8 cellular contexts compared by ENCODE assay signal in the genomic region with DNA sequence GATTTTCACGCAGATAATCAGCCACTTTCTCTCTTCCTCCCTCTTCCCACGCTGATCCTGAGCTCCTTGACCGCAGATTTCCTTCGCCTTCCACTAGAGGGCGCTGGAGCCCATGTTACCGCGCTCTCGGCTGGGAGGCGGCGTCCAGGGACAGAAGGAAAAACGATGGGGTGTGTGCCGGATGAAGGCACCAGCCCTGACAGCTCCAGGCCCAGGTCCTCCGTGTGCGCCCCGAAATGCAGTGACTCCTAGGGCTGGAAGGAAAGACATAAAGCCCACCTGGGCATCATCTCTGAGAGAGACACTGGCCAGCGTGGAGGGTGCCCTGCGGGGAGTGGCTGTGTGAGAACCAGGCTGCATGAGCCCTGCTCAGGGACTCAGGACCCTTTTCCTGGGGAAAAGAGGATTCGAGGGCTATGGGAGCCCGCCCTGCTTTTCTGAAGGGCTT. TPM values are rescaled to one million over a fixed set of nuclear protein-coding genes. Genes with fewer than 3 reads are reported as not detected.
DNase-seq lines count a peak whose midpoint lies in the region; ATAC-seq and TF ChIP-seq lines count a peak whose summit lies in the region.

No MANE protein-coding gene starts in this region.

- no peaks in the 10 kb centered on the region for H4K20me1 ChIP-seq in MM.1S (ENCODE audit: insufficient read depth, low read length)

- H2AFZ ChIP-seq in MM.1S (ENCODE audit: low read length): peak overlapping the region; percentile 58; the same call in 1 of the 2 replicates

- no peaks in the 10 kb centered on the region for H3K36me3 ChIP-seq in MM.1S (replicated peaks; ENCODE audit: insufficient read depth, low read length)
- no peaks in the 10 kb centered on the region for H3K36me3 ChIP-seq in ascending aorta

- H3K4me3 ChIP-seq in MM.1S (ENCODE audit: low read length) (no peak overlapping the region), ascending aorta (peak overlapping the region in 1 of 2 donors; percentile 9), retinal pigment epithelial cell (ENCODE audit: low read length) (no peak overlapping the region)

- H3K4me2 ChIP-seq in MM.1S (ENCODE audit: low read depth, low read length): peak overlapping the region; percentile 61

- H3K9me3 ChIP-seq in MM.1S (replicated peaks; ENCODE audit: insufficient read depth, low read length) (no peaks in the 10 kb centered on the region), ascending aorta (no peaks in the 10 kb centered on the region)

- no peaks in the 10 kb centered on the region for H3K27me3 ChIP-seq in MM.1S (replicated peaks; ENCODE audit: insufficient read depth, low read length)
- no peaks in the 10 kb centered on the region for H3K27me3 ChIP-seq in ascending aorta

- TF ChIP-seq CTCF in MM.1S (IDR thresholded peaks at IDR 0.05; ENCODE audit: low read length): peak; percentile 97
- peak; percentile 86 to 96 (median 96) for TF ChIP-seq CTCF in ascending aorta (IDR thresholded peaks at IDR 0.05)
- TF ChIP-seq CTCF in retinal pigment epithelial cell (conservative IDR thresholded peaks at IDR 0.05; ENCODE audit: low read depth, low read length): peak; percentile 90

- H3K4me1 ChIP-seq in MM.1S (ENCODE audit: low read length) (0 out of 2 replicates have a peak, but pooled peaks cover 3% of the 10 kb centered on the region), ascending aorta (peaks cover 0 to 3% of the 10 kb centered on the region in 2 donors)

- H3F3A ChIP-seq in MM.1S (ENCODE audit: insufficient read depth, low read length): no peaks in the 10 kb centered on the region

- H3K79me2 ChIP-seq in MM.1S (ENCODE audit: low read length): no peaks in the 10 kb centered on the region

- H3K9ac ChIP-seq in MM.1S (ENCODE audit: low read length): no peak overlapping the region

- intact Hi-C loops in ascending aorta (cut with DNase I): loop anchor here (1.0 to 10.0 kb wide), 3 partner anchors 793 to 1881 kb away; no protein-coding TSS in a partner anchor

- in situ Hi-C loops in SK-MEL-5 (cut with HindIII; ENCODE audit: low pct_unique_long_range_greater_than_20kb, low sequenced_read_pairs): no loop called here

- ATAC-seq in GM21723 (IDR thresholded peaks at IDR 0.05; ENCODE audit: unreplicated experiment) (peak; percentile 84), HG03520 (IDR thresholded peaks at IDR 0.05; ENCODE audit: unreplicated experiment) (no peak)

- H3K27ac ChIP-seq in MM.1S (ENCODE audit: low read length) (no peak overlapping the region), ascending aorta (no peak overlapping the region)

- no peaks in the 10 kb centered on the region for H3K9me2 ChIP-seq in MM.1S (replicated peaks; ENCODE audit: insufficient read depth, low read length)

- peak; percentile 41 for DNase-seq in DMS 273 treated with DMSO at 0.1 percent for 48 hours (lab: John Stamatoyannopoulos, UW)
- peak; percentile 30 for DNase-seq in MM.1S
- peak; percentile 64 for DNase-seq in SK-MEL-5 (ENCODE audit: low read depth, low spot score)
- peak in 1 of 2 donors; percentile 81 for DNase-seq in ascending aorta (ENCODE audit: low spot score in 2 of 2)
- DNase-seq in hepatic stellate cell (ENCODE audit: low spot score): peak; percentile 74
- no peak for DNase-seq in retinal pigment epithelial cell (ENCODE audit: low read depth)

RNA-seq across cellular contexts. Expression of a gene that starts 44.9 kb away (rescaled TPM):
- total RNA-seq in SK-MEL-5 (2014; rRNA removed; shearing (Covaris generic)): 0.98 and 1.3 TPM in 2 replicates
- polyA plus RNA-seq in SK-MEL-5 (2015; cell fraction: cytosol; rRNA removed): 1.1 and 2.7 TPM in 2 replicates
- 1.5 and 2.4 TPM in 2 replicates for polyA plus RNA-seq in SK-MEL-5 (2015; cell fraction: nucleus; rRNA removed)
- total RNA-seq in ascending aorta: not detected
